In the genomic region with DNA sequence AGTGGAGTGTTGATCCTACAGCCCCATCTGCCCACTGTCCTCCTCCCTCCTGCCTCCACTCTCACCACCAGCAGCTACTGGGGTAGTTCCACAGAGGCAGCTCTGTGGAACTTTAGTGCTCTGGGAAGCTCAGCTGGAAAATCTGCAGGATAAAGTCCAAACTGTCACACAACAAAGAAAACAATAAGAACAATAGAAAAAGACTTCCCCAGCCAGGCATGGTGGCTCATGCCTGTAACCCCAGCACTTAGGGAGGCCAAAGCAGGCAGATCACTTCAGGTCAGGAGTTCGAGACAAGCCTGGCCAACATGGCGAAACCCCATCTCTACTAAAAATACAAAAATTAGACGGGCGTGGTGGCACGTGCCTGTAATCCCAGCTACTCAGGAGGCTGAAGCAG, we compare ENCODE assay signal across 5 cellular contexts. TPM values are rescaled to one million over a fixed set of nuclear protein-coding genes. Genes with fewer than 3 reads are reported as not detected.
DNase-seq lines count a peak whose midpoint lies in the region; ATAC-seq, FAIRE-seq and TF ChIP-seq lines count a peak whose summit lies in the region.
"Not testable (repeated sequence)": the region's sequence is repeated elsewhere in the genome, so short reads cannot be mapped to it uniquely, and the experiment has no call there.

No MANE protein-coding gene starts in this region.

- not testable (repeated sequence) for H3K9me3 Mint-ChIP-seq in dendritic cell treated with granulocyte-macrophage colony-stimulating factor and Interleukin-4, amounts not matched to agents 40 ng/mL and 50 ng/mL, for 4 days; stimulated activated naive B cell treated with anti-CD40 and anti-IgM and Interleukin-4, amounts not matched to agents 10 μg/mL and 1 μg/mL and 100 μg/mL, for 72 hours

- not testable (repeated sequence) for TF ChIP-seq EP300 in HepG2 (IDR thresholded peaks at IDR 0.05; ENCODE audit: low read depth in 2 of 2, low read length in 2 of 2); HepG2 (CRISPR knock-in tag; IDR thresholded peaks at IDR 0.05; ENCODE audit: borderline replicate concordance)

- not testable (repeated sequence) for TF ChIP-seq CTCF in C4-2B (conservative IDR thresholded peaks at IDR 0.05); HepG2 (CRISPR knock-in tag; IDR thresholded peaks at IDR 0.05)

- not testable (repeated sequence) for H3K79me2 ChIP-seq in HepG2 (ENCODE audit: insufficient read depth, low read length)

- H3K4me1 Mint-ChIP-seq in dendritic cell treated with granulocyte-macrophage colony-stimulating factor and Interleukin-4, amounts not matched to agents 40 ng/mL and 50 ng/mL, for 4 days (ENCODE audit: low read depth), result not testable (repeated sequence)
- peaks cover 16% of the 10 kb centered on the region in 2 donors for H3K4me1 Mint-ChIP-seq in stimulated activated naive B cell treated with anti-CD40 and anti-IgM and Interleukin-4, amounts not matched to agents 10 μg/mL and 1 μg/mL and 100 μg/mL, for 72 hours

- not testable (repeated sequence) for H3K36me3 ChIP-seq in HepG2 (replicated peaks in 1 of 2; ENCODE audit: control insufficient read depth in 1 of 2, insufficient read depth in 2 of 2, low read length in 2 of 2)

- not testable (repeated sequence) for H4K20me1 ChIP-seq in HepG2 (ENCODE audit: insufficient read depth, low read length)

- H3K27ac Mint-ChIP-seq in dendritic cell treated with granulocyte-macrophage colony-stimulating factor and Interleukin-4, amounts not matched to agents 40 ng/mL and 50 ng/mL, for 4 days, result peak overlapping the region; percentile 22
- peak overlapping the region; percentile 14 for H3K27ac Mint-ChIP-seq in stimulated activated naive B cell treated with anti-CD40 and anti-IgM and Interleukin-4, amounts not matched to agents 10 μg/mL and 1 μg/mL and 100 μg/mL, for 72 hours

- H2AFZ ChIP-seq in HepG2 (ENCODE audit: low read length), result not testable (repeated sequence)

- intact Hi-C loops in dendritic cell treated with granulocyte-macrophage colony-stimulating factor and Interleukin-4, amounts not matched to agents 40 ng/mL and 50 ng/mL, for 4 days (cut with micrococcal nuclease); left colon (cut with DNase I, micrococcal nuclease); HepG2 (cut with micrococcal nuclease; ENCODE audit: unreplicated experiment): not testable (repeated sequence)

- TF ChIP-seq RAD21 in HepG2 (CRISPR knock-in tag; IDR thresholded peaks at IDR 0.05), result not testable (repeated sequence)

- in situ Hi-C loops in HepG2 (cut with HindIII; ENCODE audit: extremely low pct_ligation_motif_present, low pct_unique_long_range_greater_than_20kb), result not testable (repeated sequence)

- CTCF ChIA-PET in HepG2 (lab: Yijun Ruan, JAX; ENCODE audit: low intra/inter-chr PET ratio, low total read pairs), result not testable (repeated sequence)

- not testable (repeated sequence) for H3K4me3 ChIP-seq in HepG2 (replicated peaks in 1 of 3; ENCODE audit: insufficient read depth in 1 of 3, low read depth in 2 of 3, low read length in 3 of 3)

- H3K27me3 ChIP-seq in HepG2 (ENCODE audit: control insufficient read depth in 1 of 2, insufficient read depth in 2 of 2, low read length in 2 of 2), result not testable (repeated sequence)

- not testable (repeated sequence) for H3K9me3 ChIP-seq in HepG2 (ENCODE audit: low read length)

- not testable (repeated sequence) for BruUV-seq in HepG2 (replicated peaks; lab: Mats Ljungman, UMichigan)

- not testable (repeated sequence) for FAIRE-seq in HepG2 (lab: Jason Lieb, UNC)

- not testable (repeated sequence) for TF ChIP-seq POLR2A in HepG2 (IDR thresholded peaks at IDR 0.05; ENCODE audit: insufficient read depth in 1 of 2, low read depth in 2 of 2, low read length in 2 of 2)

- not testable (repeated sequence) for DNase-seq in left colon; stimulated activated naive B cell treated with anti-CD40 and anti-IgM and Interleukin-4, amounts not matched to agents 10 μg/mL and 1 μg/mL and 100 μg/mL, for 72 hours
- DNase-seq in HepG2 (ENCODE audit: low spot score), result peak; percentile 5

- H3K9ac ChIP-seq in HepG2 (ENCODE audit: insufficient read depth, low read depth, low read length), result not testable (repeated sequence)

- peak overlapping the region; percentile 84 for H3K27ac ChIP-seq in C4-2B
- H3K27ac ChIP-seq in HepG2 (ENCODE audit: extremely low read length, insufficient read depth, low read length), result not testable (repeated sequence)

- WGBS in HepG2 (ENCODE audit: low lambda C conversion rate), result 22% methylated on average over 5 of the region's 5 CpGs

- POLR2A ChIA-PET in HepG2 (lab: Yijun Ruan, JAX), result not testable (repeated sequence)

- H3K4me1 ChIP-seq in HepG2 (ENCODE audit: insufficient read depth, low read length), result not testable (repeated sequence)

- not testable (repeated sequence) for H3K4me2 ChIP-seq in HepG2 (ENCODE audit: low read depth, low read length)

- H3K36me3 Mint-ChIP-seq in dendritic cell treated with granulocyte-macrophage colony-stimulating factor and Interleukin-4, amounts not matched to agents 40 ng/mL and 50 ng/mL, for 4 days (ENCODE audit: low read depth), result not testable (repeated sequence)
- peaks cover 2 to 13% of the 10 kb centered on the region in 2 donors for H3K36me3 Mint-ChIP-seq in stimulated activated naive B cell treated with anti-CD40 and anti-IgM and Interleukin-4, amounts not matched to agents 10 μg/mL and 1 μg/mL and 100 μg/mL, for 72 hours

- not testable (repeated sequence) for H3K27me3 Mint-ChIP-seq in dendritic cell treated with granulocyte-macrophage colony-stimulating factor and Interleukin-4, amounts not matched to agents 40 ng/mL and 50 ng/mL, for 4 days; stimulated activated naive B cell treated with anti-CD40 and anti-IgM and Interleukin-4, amounts not matched to agents 10 μg/mL and 1 μg/mL and 100 μg/mL, for 72 hours

- ATAC-seq in left colon, result peak; percentile 34
- not testable (repeated sequence) for ATAC-seq in HepG2; stimulated activated naive B cell treated with anti-CD40 and anti-IgM and Interleukin-4, amounts not matched to agents 10 μg/mL and 1 μg/mL and 100 μg/mL, for 72 hours (replicated peaks)

- not testable (repeated sequence) for H3K4me3 Mint-ChIP-seq in dendritic cell treated with granulocyte-macrophage colony-stimulating factor and Interleukin-4, amounts not matched to agents 40 ng/mL and 50 ng/mL, for 4 days; stimulated activated naive B cell treated with anti-CD40 and anti-IgM and Interleukin-4, amounts not matched to agents 10 μg/mL and 1 μg/mL and 100 μg/mL, for 72 hours

TF ChIP-seq in HepG2, 621 proteins besides CTCF, POLR2A, EP300 and RAD21:
- not testable (repeated sequence) for TF ChIP-seq SOX6, SOX13 (IDR thresholded peaks at IDR 0.05)
- TF ChIP-seq SOX6 (CRISPR knock-in tag; IDR thresholded peaks at IDR 0.05) (peak; percentile 50), SOX5 (CRISPR knock-in tag; IDR thresholded peaks at IDR 0.05; ENCODE audit: borderline replicate concordance) (peak; percentile 68), SOX13 (CRISPR knock-in tag; conservative IDR thresholded peaks at IDR 0.05 in 1 of 2, IDR thresholded peaks at IDR 0.05 in 1 of 2) (peak in 1 of 2 experiments; percentile 74; a peak in 2 of 4 replicates)
TF ChIP-seq in HepG2: peak in this region for 3; not testable (repeated sequence) for 618.

RNA-seq across cellular contexts. Expression of gene PRPS1, which starts 40.4 kb away (rescaled TPM):
- 1 to 10 TPM; 8.1 to 9.4 TPM for total RNA-seq in left colon
- total RNA-seq in HepG2 (2016; rRNA removed; fragmentation: Illumina TruSeq; extraction: Trizol), result 54.4 and 80.5 TPM in 2 replicates
- 9.9 and 13.0 TPM in 2 replicates for total RNA-seq in HepG2 (2016; cell fraction: cytosol; rRNA removed; fragmentation: Illumina TruSeq; extraction: Trizol; ENCODE audit: low read depth)
- 52.3 and 82.1 TPM in 2 replicates for total RNA-seq in HepG2 (2016; cell fraction: insoluble cytoplasmic fraction; rRNA removed; fragmentation: Illumina TruSeq; extraction: Trizol)
- 25.7 and 27.0 TPM in 2 replicates for total RNA-seq in HepG2 (2016; cell fraction: membrane; rRNA removed; fragmentation: Illumina TruSeq; extraction: Trizol)
- 22.0 and 23.9 TPM in 2 replicates for total RNA-seq in HepG2 (2016; cell fraction: nucleus; rRNA removed; fragmentation: Illumina TruSeq; extraction: Trizol)
- polyA plus RNA-seq in HepG2 (2011; rRNA removed), result 26.0 and 33.7 TPM in 2 replicates
- 23.3 and 28.8 TPM in 2 replicates for polyA plus RNA-seq in HepG2 (2011; cell fraction: cytosol; rRNA removed)
- 7.3 and 8.4 TPM in 2 replicates for polyA plus RNA-seq in HepG2 (2011; cell fraction: nucleus; rRNA removed)
- polyA plus RNA-seq in HepG2 (2012), result 25.1 and 35.9 TPM in 2 replicates
- polyA plus RNA-seq in HepG2 (2016; cell fraction: cytosol; fragmentation: Illumina TruSeq; extraction: Trizol; ENCODE audit: low read depth), result 11.3 and 12.7 TPM in 2 replicates
- polyA plus RNA-seq in HepG2 (2016; cell fraction: insoluble cytoplasmic fraction; fragmentation: Illumina TruSeq; extraction: Trizol; ENCODE audit: low read depth), result 89.6 and 95.5 TPM in 2 replicates
- polyA plus RNA-seq in HepG2 (2016; cell fraction: membrane; fragmentation: Illumina TruSeq; extraction: Trizol; ENCODE audit: low read depth), result 18.7 and 19.3 TPM in 2 replicates
- 29.5 and 31.8 TPM in 2 replicates for polyA plus RNA-seq in HepG2 (2016; cell fraction: nucleus; fragmentation: Illumina TruSeq; extraction: Trizol; ENCODE audit: insufficient read depth, low read depth)
- 34.8 and 117 TPM in 2 replicates for polyA minus RNA-seq in HepG2 (2011; rRNA and poly(A)+ RNA removed; ENCODE audit: low replicate concordance)
- 20.4 and 21.6 TPM in 2 replicates for polyA minus RNA-seq in HepG2 (2011; cell fraction: cytosol; rRNA and poly(A)+ RNA removed)
- polyA minus RNA-seq in HepG2 (2011; cell fraction: nucleus; rRNA and poly(A)+ RNA removed), result 13.6 and 17.8 TPM in 2 replicates
